ENCODE assay signal across 8 cellular contexts in the genomic region with DNA sequence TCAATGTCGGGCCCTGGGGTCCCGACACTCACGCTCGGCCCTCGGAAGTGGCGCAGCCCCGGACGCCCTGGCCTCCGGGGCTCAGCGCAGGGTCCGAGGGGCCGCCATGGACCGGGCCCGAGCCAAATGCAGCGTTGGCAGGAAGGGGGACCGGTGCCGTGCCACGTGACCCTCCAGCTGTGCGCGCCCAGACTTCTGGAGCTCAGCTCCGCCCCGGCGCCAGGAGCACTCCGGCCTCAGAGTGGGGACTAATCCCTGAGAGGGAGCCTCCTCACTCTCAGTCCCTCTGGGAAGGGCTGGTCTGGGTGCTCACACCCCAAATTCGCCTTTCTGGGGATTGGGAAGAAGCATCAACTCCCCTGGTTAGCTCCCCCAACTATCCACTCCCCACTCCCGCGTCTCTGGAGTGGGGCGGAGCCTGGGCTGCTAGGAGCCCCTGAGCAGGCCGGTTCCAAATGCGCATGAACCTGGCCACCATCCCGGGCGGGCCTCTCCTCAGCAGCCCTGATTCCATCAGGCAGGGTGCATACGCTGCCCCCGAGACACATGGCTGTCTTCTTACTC. TPM values are rescaled to one million over a fixed set of nuclear protein-coding genes. Genes with fewer than 3 reads are reported as not detected.
DNase-seq lines count a peak whose midpoint lies in the region; ATAC-seq and TF ChIP-seq lines count a peak whose summit lies in the region.

A gene with protein sequence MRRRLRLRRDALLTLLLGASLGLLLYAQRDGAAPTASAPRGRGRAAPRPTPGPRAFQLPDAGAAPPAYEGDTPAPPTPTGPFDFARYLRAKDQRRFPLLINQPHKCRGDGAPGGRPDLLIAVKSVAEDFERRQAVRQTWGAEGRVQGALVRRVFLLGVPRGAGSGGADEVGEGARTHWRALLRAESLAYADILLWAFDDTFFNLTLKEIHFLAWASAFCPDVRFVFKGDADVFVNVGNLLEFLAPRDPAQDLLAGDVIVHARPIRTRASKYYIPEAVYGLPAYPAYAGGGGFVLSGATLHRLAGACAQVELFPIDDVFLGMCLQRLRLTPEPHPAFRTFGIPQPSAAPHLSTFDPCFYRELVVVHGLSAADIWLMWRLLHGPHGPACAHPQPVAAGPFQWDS (minus strand): TSS at position 166 of the 564 bp plus-strand sequence. CDS start 513 bp downstream, outside the sequence.

- TF ChIP-seq CTCF in WI38 (IDR thresholded peaks at IDR 0.05; ENCODE audit: low read depth, low read length), result no peak
- TF ChIP-seq CTCF in upper lobe of left lung (IDR thresholded peaks at IDR 0.05), result no peak

- H3K27ac Mint-ChIP-seq in CD4-positive, CD25-positive, alpha-beta regulatory T cell, result peak within 1 kb of the TSS in 1 of 3 donors; percentile 56

- H3K9me3 ChIP-seq in CD4-positive, CD25-positive, alpha-beta regulatory T cell (ENCODE audit: control insufficient read depth in 2 of 2, low read length in 2 of 2), result no peaks in the 10 kb centered on the region
- H3K9me3 ChIP-seq in esophagus (ENCODE audit: control insufficient read depth in 2 of 2, insufficient read depth in 1 of 2, low read depth in 1 of 2, low read length in 1 of 2) (no peaks in the 10 kb centered on the region), mononuclear cell (ENCODE audit: low read depth, low read length) (no peaks in the 10 kb centered on the region), upper lobe of left lung (no peaks in the 10 kb centered on the region)

- H3K4me3 Mint-ChIP-seq in CD4-positive, CD25-positive, alpha-beta regulatory T cell, result peak within 1 kb of the TSS; percentile 27 to 75 (median 59)

- TF ChIP-seq POLR2A in GM18951 (IDR thresholded peaks at IDR 0.05; ENCODE audit: extremely low read depth, insufficient read depth, insufficient read length) (peak; percentile 53), upper lobe of left lung (IDR thresholded peaks at IDR 0.05) (peak in 1 of 4 donors; percentile 40)

- H3K4me3 ChIP-seq in CD4-positive, CD25-positive, alpha-beta regulatory T cell (ENCODE audit: low read depth, low read length), result peak within 1 kb of the TSS; percentile 41
- H3K4me3 ChIP-seq in WI38 (ENCODE audit: low read depth, low read length), result peak within 1 kb of the TSS; percentile 72
- H3K4me3 ChIP-seq in esophagus (ENCODE audit: low read depth in 1 of 2, low read length in 2 of 2), result peak within 1 kb of the TSS; percentile 55 to 64
- H3K4me3 ChIP-seq in mononuclear cell (ENCODE audit: low read length), result peak within 1 kb of the TSS; percentile 30
- H3K4me3 ChIP-seq in upper lobe of left lung, result peak within 1 kb of the TSS; percentile 61 to 68 (median 62)

- peaks cover 16% of the 10 kb centered on the region for H3K36me3 ChIP-seq in CD4-positive, CD25-positive, alpha-beta regulatory T cell (ENCODE audit: control insufficient read depth, insufficient read depth, low read length)
- H3K36me3 ChIP-seq in esophagus (ENCODE audit: control insufficient read depth in 2 of 2, insufficient read depth in 2 of 2, low read length in 1 of 2) (peaks cover under 1 to 25% of the 10 kb centered on the region in 2 donors), upper lobe of left lung (peaks cover 9 to 27% (median 25%) of the 10 kb centered on the region in 4 donors)

- TF ChIP-seq EP300 in upper lobe of left lung (IDR thresholded peaks at IDR 0.05), result no peak

- H3K9me3 Mint-ChIP-seq in CD4-positive, CD25-positive, alpha-beta regulatory T cell, result no peaks in the 10 kb centered on the region

- H3K27me3 Mint-ChIP-seq in CD4-positive, CD25-positive, alpha-beta regulatory T cell, result peaks cover 16% of the 10 kb centered on the region

- no peak for ATAC-seq in CD4-positive, CD25-positive, alpha-beta regulatory T cell (ENCODE audit: low read depth in 2 of 2)
- peak; percentile 80 to 87 for ATAC-seq in upper lobe of left lung (ENCODE audit: low FRiP score in 2 of 2)

- no peak within 1 kb of the TSS for H3K27ac ChIP-seq in CD4-positive, CD25-positive, alpha-beta regulatory T cell (ENCODE audit: insufficient read depth, low read length, poor library complexity, severe bottlenecking)
- H3K27ac ChIP-seq in esophagus (ENCODE audit: low read depth in 2 of 2, low read length in 1 of 2) (peak within 1 kb of the TSS; percentile 67 to 76), upper lobe of left lung (peak within 1 kb of the TSS; percentile 65 to 86 (median 80))

- DNase-seq in CD4-positive, CD25-positive, alpha-beta regulatory T cell, result peak in 1 of 3 donors; percentile 68
- DNase-seq in HT-29 (ENCODE audit: low spot score), result peak; percentile 77
- DNase-seq in upper lobe of left lung, result peak; percentile 76 to 93
- DNase-seq in T-helper 9 cell, result no peak

- 1% methylated on average over 34 of the region's 34 CpGs for WGBS in esophagus, 2 donors
- WGBS in upper lobe of left lung, 2 donors, result 0 to 5% methylated on average over 2 to 20 of the region's 34 CpGs

- H3K36me3 Mint-ChIP-seq in CD4-positive, CD25-positive, alpha-beta regulatory T cell, result peaks cover 22% of the 10 kb centered on the region

- H3K4me1 Mint-ChIP-seq in CD4-positive, CD25-positive, alpha-beta regulatory T cell, result peaks cover 0 to 30% (median 13%) of the 10 kb centered on the region in 4 donors

- no peaks in the 10 kb centered on the region for H3K27me3 ChIP-seq in CD4-positive, CD25-positive, alpha-beta regulatory T cell (ENCODE audit: control insufficient read depth, insufficient read depth, low read length)
- H3K27me3 ChIP-seq in esophagus (ENCODE audit: control insufficient read depth in 1 of 2, insufficient read depth in 2 of 2, low read length in 2 of 2) (no peaks in the 10 kb centered on the region), mononuclear cell (ENCODE audit: insufficient read depth, low read length) (peaks cover 21% of the 10 kb centered on the region), upper lobe of left lung (peaks cover 0 to 4% (median 0%) of the 10 kb centered on the region in 4 donors)

- peaks cover 31% of the 10 kb centered on the region for H3K4me1 ChIP-seq in CD4-positive, CD25-positive, alpha-beta regulatory T cell (ENCODE audit: control insufficient read depth, insufficient read depth, low read length, poor library complexity, severe bottlenecking)
- H3K4me1 ChIP-seq in esophagus (ENCODE audit: control insufficient read depth in 2 of 2, insufficient read depth in 2 of 2, low read length in 1 of 2) (peaks cover 0 to 20% of the 10 kb centered on the region in 2 donors), mononuclear cell (ENCODE audit: insufficient read depth, low read length) (peaks cover 29% of the 10 kb centered on the region), upper lobe of left lung (peaks cover 23 to 42% (median 26%) of the 10 kb centered on the region in 4 donors)

- in situ Hi-C loops in GM18951 (cut with MboI; ENCODE audit: low sequenced_read_pairs, unreplicated experiment), result no loop called here

RNA-seq across cellular contexts. Expression of the gene that starts here (rescaled TPM):
- total RNA-seq in CD4-positive, CD25-positive, alpha-beta regulatory T cell, result 3.4 TPM
- polyA plus RNA-seq in CD4-positive, CD25-positive, alpha-beta regulatory T cell, result 1 to 10 TPM in 3 of 4 donors, under 1 TPM in 1; 0.44 to 1.3 (median 1.2) TPM
- total RNA-seq in HT-29 (2014; rRNA removed; shearing (Covaris generic)), result 10.7 and 13.5 TPM in 2 replicates
- polyA plus RNA-seq in esophagus, result 1 to 10 TPM; 3.5 to 4.1 TPM
- total RNA-seq in mononuclear cell (2.0 TPM), upper lobe of left lung (10 to 100 TPM in 5 of 6 donors, 1 to 10 TPM in 1; 6.3 to 20.8 (median 17.7) TPM)

Comparison
In these comparisons a context has a peak if more than half of its experiments do, and no peak if none do; other contexts are left out.
1. ATAC-seq: peak in upper lobe of left lung (2 of 2); none in CD4-positive, CD25-positive, alpha-beta regulatory T cell (0 of 2).
2. Peak in every context shown above with its lines, with median percentiles within 50 percentile points of each other: H3K4me3 ChIP-seq.